8 cellular contexts compared by ENCODE assay signal in the genomic region with DNA sequence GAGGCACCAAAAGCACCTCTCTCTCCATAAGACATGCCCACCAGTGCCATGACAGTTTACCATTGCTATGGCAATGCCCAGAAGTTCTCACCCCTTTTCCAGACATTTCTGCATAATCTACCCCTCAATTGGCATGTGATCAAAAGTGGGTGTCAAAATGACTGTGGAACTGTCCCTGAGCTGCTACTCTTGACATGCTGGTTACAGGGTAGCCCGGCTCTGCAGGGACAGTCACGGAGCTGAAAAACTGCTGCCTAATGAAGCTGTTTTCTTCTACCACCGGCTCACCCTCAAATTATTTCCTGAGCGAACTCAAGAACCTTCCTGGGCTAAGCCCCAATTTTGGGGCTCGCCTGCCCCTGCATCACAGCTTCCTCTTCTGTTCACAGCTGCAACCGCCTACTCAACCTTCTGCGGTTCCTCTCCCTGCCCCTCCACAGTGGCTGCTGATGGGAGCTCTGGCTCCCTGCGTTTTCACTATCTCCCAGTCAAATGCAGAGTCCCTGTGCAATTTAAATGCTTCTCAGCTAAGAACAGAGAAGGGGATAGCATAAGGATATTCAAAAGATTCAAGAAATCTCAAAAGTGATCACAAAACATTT.
DNase-seq lines count a peak whose midpoint lies in the region; ATAC-seq and FAIRE-seq lines count a peak whose summit lies in the region.

No MANE protein-coding gene starts in this region.

- peak; percentile 62 to 72 for ATAC-seq in activated naive CD4-positive, alpha-beta T cell treated with anti-CD3 and anti-CD28 coated beads, Interleukin-2, amount 50 U/mL, for 72 hours
- ATAC-seq in GM21367 (IDR thresholded peaks at IDR 0.05; ENCODE audit: unreplicated experiment), result no peak
- ATAC-seq in GM21381 (IDR thresholded peaks at IDR 0.05; ENCODE audit: unreplicated experiment), result no peak

- H3K36me3 Mint-ChIP-seq in activated naive CD4-positive, alpha-beta T cell treated with anti-CD3 and anti-CD28 coated beads, Interleukin-2, amount 50 U/mL, for 72 hours, result no peaks in the 10 kb centered on the region

- DNase-seq in GM18507 (ENCODE audit: extremely low spot score, insufficient read length, low read depth) (no peak), T follicular helper cell (ENCODE audit: low read depth) (peak; percentile 14), NCI-H1105 (lab: John Stamatoyannopoulos, UW) (no peak), NCI-H2029 treated with DMSO at 0.1 percent for 48 hours (lab: John Stamatoyannopoulos, UW) (no peak)
- peak in 1 of 2 donors; percentile 23 for DNase-seq in activated naive CD4-positive, alpha-beta T cell treated with anti-CD3 and anti-CD28 coated beads, Interleukin-2, amount 50 U/mL, for 72 hours (ENCODE audit: low spot score in 2 of 2)
- peak; percentile 31 for DNase-seq in stimulated activated CD4-positive, alpha-beta T cell treated with anti-CD3 and anti-CD28 coated beads, Interleukin-2, amount 100 ng/mL, for 4 hours (ENCODE audit: low read depth)

- no peaks in the 10 kb centered on the region for H3K9me3 Mint-ChIP-seq in activated naive CD4-positive, alpha-beta T cell treated with anti-CD3 and anti-CD28 coated beads, Interleukin-2, amount 50 U/mL, for 72 hours

- peak; percentile 94 for FAIRE-seq in GM18507 (lab: Jason Lieb, UNC)

- H3K27ac Mint-ChIP-seq in activated naive CD4-positive, alpha-beta T cell treated with anti-CD3 and anti-CD28 coated beads, Interleukin-2, amount 50 U/mL, for 72 hours, result peak overlapping the region in 1 of 2 donors; percentile 50

Comparison
In these comparisons a context has a peak if more than half of its experiments do, and no peak if none do; other contexts are left out.
1. DNase-seq: peak in T follicular helper cell (single experiment) and stimulated activated CD4-positive, alpha-beta T cell treated with anti-CD3 and anti-CD28 coated beads, Interleukin-2, amount 100 ng/mL, for 4 hours (single experiment); none in GM18507 (single experiment), NCI-H1105 (single experiment) and NCI-H2029 treated with DMSO at 0.1 percent for 48 hours (single experiment).
2. ATAC-seq: peak in activated naive CD4-positive, alpha-beta T cell treated with anti-CD3 and anti-CD28 coated beads, Interleukin-2, amount 50 U/mL, for 72 hours (2 of 2); none in GM21367 (single experiment) and GM21381 (single experiment).